ENCODE assay signal across 22 cellular contexts in genomic region chr6:126113261-126113660, GRCh38.
A peak's percentile ranks its signal among the peaks of the same experiment; 100 is the strongest.
DNase-seq lines count a peak whose midpoint lies in the region; ATAC-seq and TF ChIP-seq lines count a peak whose summit lies in the region.
"Had no signal": no experiment of that assay in that cellular context is flagged by ENCODE, and none has a peak within 500 bp of the region (broad histone marks: within the 10 kb centered on the region; RNA-seq: fewer than 3 reads in every experiment).

No MANE protein-coding gene starts in this region.

- no peaks in the 10 kb centered on the region for H3K27me3 ChIP-seq in H7 (ENCODE audit: control insufficient read depth, insufficient read depth, low read length)
- H3K27me3 ChIP-seq: BLaER1, MG63 had no signal

- TF ChIP-seq CTCF in activated CD8-positive, alpha-beta T cell treated with anti-CD3 and anti-CD28 coated beads for 36 hours (IDR thresholded peaks at IDR 0.05) = no peak

- H3K36me3 Mint-ChIP-seq in activated CD8-positive, alpha-beta T cell treated with anti-CD3 and anti-CD28 coated beads for 36 hours (ENCODE audit: low read depth) = no peaks in the 10 kb centered on the region

- CTCF ChIA-PET in activated CD8-positive, alpha-beta T cell treated with anti-CD3 and anti-CD28 coated beads for 36 hours (lab: Charles Lee) = no interaction called here

- H3K4me3 ChIP-seq in H7 (ENCODE audit: insufficient read depth, low read depth, low read length) = no peak overlapping the region
- H3K4me3 ChIP-seq: BLaER1, K562, MG63 had no signal

- no peak for DNase-seq in effector CD4-positive, alpha-beta T cell
- DNase-seq in H7 (no peak), ecto neural progenitor cell (ENCODE audit: low spot score) (no peak)
- DNase-seq in activated CD8-positive, alpha-beta T cell treated with anti-CD3 and anti-CD28 coated beads for 36 hours = no peak
- DNase-seq: CD4-positive, alpha-beta T cell; COR-L47; DMS79; GOT3; MG63; NCI-H1417 treated with DMSO at 0.1 percent for 48 hours; NCI-H187 treated with DMSO at 0.1 percent for 48 hours; NCI-H2107; NCI-H446 treated with DMSO at 0.1 percent for 48 hours; SIG-M5; SK-N-SH had no signal

- H3K9me3 Mint-ChIP-seq in activated CD8-positive, alpha-beta T cell treated with anti-CD3 and anti-CD28 coated beads for 36 hours = no peaks in the 10 kb centered on the region
- H3K9me3 Mint-ChIP-seq: CD4-positive, alpha-beta T cell had no signal

- POLR2A ChIA-PET in activated CD8-positive, alpha-beta T cell treated with anti-CD3 and anti-CD28 coated beads for 36 hours (lab: Charles Lee) = no interaction called here

- no peaks in the 10 kb centered on the region for H3K36me3 ChIP-seq in H7 (replicated peaks; ENCODE audit: control insufficient read depth, insufficient read depth, low read length)
- H3K36me3 ChIP-seq: BLaER1, MG63 had no signal

- ATAC-seq in GM18907 (IDR thresholded peaks at IDR 0.05; ENCODE audit: unreplicated experiment) = peak; percentile 54
- peak; percentile 80 for ATAC-seq in HG02870 (IDR thresholded peaks at IDR 0.05; ENCODE audit: unreplicated experiment)
- ATAC-seq in HG03442 (IDR thresholded peaks at IDR 0.05; ENCODE audit: unreplicated experiment) = peak; percentile 73
- no peak for ATAC-seq in activated CD8-positive, alpha-beta T cell treated with anti-CD3 and anti-CD28 coated beads for 36 hours
- ATAC-seq: HCT116, HepG2 had no signal

- H3K27ac Mint-ChIP-seq in activated CD8-positive, alpha-beta T cell treated with anti-CD3 and anti-CD28 coated beads for 36 hours = no peak overlapping the region
- H3K27ac Mint-ChIP-seq: CD4-positive, alpha-beta T cell had no signal

- no peaks in the 10 kb centered on the region for H3K27me3 Mint-ChIP-seq in activated CD8-positive, alpha-beta T cell treated with anti-CD3 and anti-CD28 coated beads for 36 hours
- H3K27me3 Mint-ChIP-seq: CD4-positive, alpha-beta T cell had no signal

- intact Hi-C loops in activated CD8-positive, alpha-beta T cell treated with anti-CD3 and anti-CD28 coated beads for 36 hours (cut with micrococcal nuclease) = no loop called here

- no peaks in the 10 kb centered on the region for H3K4me1 Mint-ChIP-seq in activated CD8-positive, alpha-beta T cell treated with anti-CD3 and anti-CD28 coated beads for 36 hours (ENCODE audit: low read depth)

- H3K4me3 Mint-ChIP-seq in activated CD8-positive, alpha-beta T cell treated with anti-CD3 and anti-CD28 coated beads for 36 hours = no peak overlapping the region
- H3K4me3 Mint-ChIP-seq: CD4-positive, alpha-beta T cell had no signal
